In genomic region chr7:691361-692045, GRCh38 we compare ENCODE assay signal across 21 cellular contexts. TPM values are rescaled to one million over a fixed set of nuclear protein-coding genes. Genes with fewer than 3 reads are reported as not detected.
DNase-seq lines count a peak whose midpoint lies in the region; ATAC-seq and TF ChIP-seq lines count a peak whose summit lies in the region.
"Had no signal": no experiment of that assay in that cellular context is flagged by ENCODE, and none has a peak within 500 bp of the region (broad histone marks: within the 10 kb centered on the region; RNA-seq: fewer than 3 reads in every experiment).

No MANE protein-coding gene starts in this region.

- no peak overlapping the region for H3K4me2 ChIP-seq in hepatocyte
- no peak overlapping the region for H3K4me2 ChIP-seq in MM.1S (ENCODE audit: low read depth, low read length)
- H3K4me2 ChIP-seq: GM23338 had no signal

- no peak overlapping the region for H3K9ac ChIP-seq in MM.1S (ENCODE audit: low read length)

- H3K27me3 ChIP-seq in RWPE2 (ENCODE audit: insufficient read depth, poor library complexity, severe bottlenecking) (no peaks in the 10 kb centered on the region), hepatocyte (no peaks in the 10 kb centered on the region), MM.1S (replicated peaks; ENCODE audit: insufficient read depth, low read length) (no peaks in the 10 kb centered on the region)
- H3K27me3 ChIP-seq: cardiac muscle cell, transverse colon had no signal

- H3F3A ChIP-seq in MM.1S (ENCODE audit: insufficient read depth, low read length): no peaks in the 10 kb centered on the region

- no peak overlapping the region for H3K27ac ChIP-seq in RWPE2 (ENCODE audit: poor library complexity, severe bottlenecking)
- H3K27ac ChIP-seq in hepatocyte: no peak overlapping the region
- no peak overlapping the region for H3K27ac ChIP-seq in MM.1S (ENCODE audit: low read length)
- H3K27ac ChIP-seq: C4-2B, cardiac muscle cell, epithelial cell of prostate, HL-60, transverse colon had no signal

- H3K36me3 ChIP-seq in RWPE2 (ENCODE audit: low read depth) (peaks cover 3% of the 10 kb centered on the region; the same call in 1 of the 2 replicates), hepatocyte (replicated peaks; ENCODE audit: insufficient read depth, low read depth) (no peaks in the 10 kb centered on the region), MM.1S (replicated peaks; ENCODE audit: insufficient read depth, low read length) (no peaks in the 10 kb centered on the region)
- H3K36me3 ChIP-seq: cardiac muscle cell, transverse colon had no signal

- H3K4me3 ChIP-seq in RWPE2 (ENCODE audit: severe bottlenecking): no peak overlapping the region
- H3K4me3 ChIP-seq in hepatocyte: no peak overlapping the region
- H3K4me3 ChIP-seq in MM.1S (ENCODE audit: low read length): no peak overlapping the region
- H3K4me3 ChIP-seq: cardiac muscle cell, GM23338, transverse colon had no signal

- peaks cover under 1% of the 10 kb centered on the region for H3K9me3 ChIP-seq in RWPE2 (ENCODE audit: severe bottlenecking)
- H3K9me3 ChIP-seq in hepatocyte (ENCODE audit: low read depth): peaks cover 13% of the 10 kb centered on the region
- no peaks in the 10 kb centered on the region for H3K9me3 ChIP-seq in MM.1S (replicated peaks; ENCODE audit: insufficient read depth, low read length)

- H3K79me2 ChIP-seq in hepatocyte: no peaks in the 10 kb centered on the region
- H3K79me2 ChIP-seq in MM.1S (ENCODE audit: low read length): no peaks in the 10 kb centered on the region

- TF ChIP-seq CTCF in RWPE2 (IDR thresholded peaks at IDR 0.05; ENCODE audit: poor library complexity, severe bottlenecking) (no peak), hepatocyte (IDR thresholded peaks at IDR 0.05; ENCODE audit: poor library complexity) (no peak), MM.1S (IDR thresholded peaks at IDR 0.05; ENCODE audit: low read length) (no peak)

- H2AFZ ChIP-seq in hepatocyte: no peak overlapping the region
- H2AFZ ChIP-seq in MM.1S (ENCODE audit: low read length): no peak overlapping the region
- H2AFZ ChIP-seq: GM23338 had no signal

- no peaks in the 10 kb centered on the region for H4K20me1 ChIP-seq in hepatocyte (ENCODE audit: insufficient read depth, poor library complexity, severe bottlenecking)
- no peaks in the 10 kb centered on the region for H4K20me1 ChIP-seq in MM.1S (ENCODE audit: insufficient read depth, low read length)

- ATAC-seq in RWPE2 (ENCODE audit: low read depth): no peak
- ATAC-seq in HG03108 (IDR thresholded peaks at IDR 0.05; ENCODE audit: unreplicated experiment): no peak
- ATAC-seq: GM23338; stimulated activated naive CD8-positive, alpha-beta T cell treated with anti-CD3 and anti-CD28 coated beads, Interleukin-15, amount 100 ng/mL, for 72 hours had no signal

- H3K9me2 ChIP-seq in hepatocyte (replicated peaks; ENCODE audit: insufficient read depth) (no peaks in the 10 kb centered on the region), MM.1S (replicated peaks; ENCODE audit: insufficient read depth, low read length) (no peaks in the 10 kb centered on the region)

- H3K4me1 ChIP-seq in RWPE2 (ENCODE audit: insufficient read depth, poor library complexity, severe bottlenecking): no peaks in the 10 kb centered on the region
- H3K4me1 ChIP-seq in hepatocyte (ENCODE audit: insufficient read depth): no peaks in the 10 kb centered on the region
- no peaks in the 10 kb centered on the region for H3K4me1 ChIP-seq in MM.1S (ENCODE audit: low read length)
- H3K4me1 ChIP-seq: transverse colon had no signal

- DNase-seq in Ammon's horn (ENCODE audit: low spot score): peak; percentile 82
- DNase-seq in RWPE2 (ENCODE audit: low spot score): peak; percentile 47
- peak; percentile 2 for DNase-seq in hepatocyte (ENCODE audit: low spot score)
- DNase-seq in occipital lobe (lab: John Stamatoyannopoulos, UW): peak; percentile 65
- no peak for DNase-seq in EL
- no peak for DNase-seq in RKO (ENCODE audit: low spot score)
- no peak for DNase-seq in MM.1S
- DNase-seq: activated CD4-positive, alpha-beta T cell treated with anti-CD3 and anti-CD28 coated beads, Interleukin-2, amount 50 U/mL, for 48 hours; activated gamma-delta T cell treated with Interleukin-2 at 50 U/mL for 16 hours; NCI-H2171; NCI-H526 treated with DMSO at 0.1 percent for 48 hours; stimulated activated CD4-positive, alpha-beta T cell treated with anti-CD3 and anti-CD28 coated beads, Interleukin-4, amount 100 ng/mL, for 4 hours; stimulated activated naive CD8-positive, alpha-beta T cell treated with anti-CD3 and anti-CD28 coated beads, Interleukin-15, amount 100 ng/mL, for 72 hours; T-helper 9 cell had no signal

- 97% methylated on average over 25 of the region's 25 CpGs for WGBS in hepatocyte (ENCODE audit: low lambda C conversion rate, missing lambda C conversion rate)

RNA-seq across cellular contexts. Expression of gene DNAAF5, which starts 35.0 kb away (rescaled TPM):
- total RNA-seq in hepatocyte: 14.2 and 23.5 TPM in 2 replicates
- 18.7 and 19.0 TPM in 2 replicates for polyA plus RNA-seq in hepatocyte
- 7.0 TPM for total RNA-seq in occipital lobe

RNA-seq across cellular contexts. Expression of gene PRKAR1B, which starts 35.6 kb away (rescaled TPM):
- total RNA-seq in hepatocyte: 16.6 and 23.4 TPM in 2 replicates
- 27.4 and 28.7 TPM in 2 replicates for polyA plus RNA-seq in hepatocyte
- total RNA-seq in occipital lobe: 81.9 TPM

Comparison
In these comparisons a context has a peak if more than half of its experiments do, and no peak if none do; other contexts are left out.
1. DNase-seq: peak in Ammon's horn (single experiment), RWPE2 (single experiment), hepatocyte (single experiment) and occipital lobe (single experiment); none in EL (single experiment), RKO (single experiment) and MM.1S (single experiment).